Comparison of ENCODE assay signal across 11 cellular contexts in the genomic region with DNA sequence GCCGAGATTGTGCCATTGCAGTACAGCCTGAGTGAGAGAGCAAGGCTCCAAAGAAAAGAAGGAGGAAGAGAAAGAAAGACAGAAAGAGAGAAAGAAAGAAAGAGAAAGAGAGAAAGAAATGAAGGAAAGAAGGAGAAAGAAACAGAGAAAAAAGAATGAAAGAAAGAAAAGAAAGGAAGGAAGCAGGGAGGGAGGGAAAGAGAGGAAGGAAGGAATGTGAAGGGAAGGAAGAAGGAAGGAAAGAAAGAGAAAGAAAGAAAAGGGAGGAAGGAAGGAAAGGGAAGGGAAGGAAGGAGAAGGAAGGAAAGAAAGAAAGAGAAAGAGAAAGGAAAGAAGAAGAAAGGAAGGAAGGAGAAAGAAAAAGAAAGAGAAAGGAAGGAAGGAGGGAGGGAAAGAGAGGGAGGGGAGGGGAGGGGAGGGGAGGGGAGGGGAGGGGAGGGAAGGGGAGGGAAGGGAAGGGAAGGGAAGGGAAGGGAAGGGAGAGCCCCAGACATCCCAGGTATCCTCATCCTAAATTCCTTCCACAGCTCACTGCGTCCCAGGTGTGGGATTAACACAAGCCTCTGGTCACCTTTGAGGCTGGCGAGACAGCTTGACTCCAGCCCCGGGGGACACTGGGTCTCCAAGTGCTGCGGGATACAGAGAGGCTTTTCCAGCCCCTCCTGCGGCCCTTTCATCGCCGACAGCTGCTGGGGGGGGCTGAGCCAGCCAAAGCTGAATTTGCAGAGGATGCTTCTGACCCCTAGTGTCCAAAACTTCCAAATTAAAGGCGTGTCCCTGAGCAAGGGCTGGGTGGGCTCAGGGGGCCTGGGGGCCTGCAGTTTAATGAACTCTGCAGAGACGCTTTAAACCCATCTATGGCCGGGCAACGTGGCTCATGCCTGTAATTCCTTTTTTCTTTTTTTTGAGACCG. TPM values are rescaled to one million over a fixed set of nuclear protein-coding genes. Genes with fewer than 3 reads are reported as not detected.
DNase-seq lines count a peak whose midpoint lies in the region; ATAC-seq lines count a peak whose summit lies in the region.
"Had no signal": no experiment of that assay in that cellular context is flagged by ENCODE, and none has a peak within 500 bp of the region (broad histone marks: within the 10 kb centered on the region; RNA-seq: fewer than 3 reads in every experiment).

No MANE protein-coding gene starts in this region.

- POLR2A ChIA-PET in activated naive CD8-positive, alpha-beta T cell treated with anti-CD3 and anti-CD28 coated beads, Interleukin-2, amount 10 ng/mL, durations not matched to agents 7 days and 5 days (lab: Charles Lee) = no interaction called here

- peak overlapping the region; percentile 49 for H3K27ac Mint-ChIP-seq in activated naive CD4-positive, alpha-beta T cell treated with anti-CD3 and anti-CD28 coated beads, Interleukin-2, amount 10 ng/mL, durations not matched to agents 7 days and 5 days
- H3K27ac Mint-ChIP-seq in activated naive CD4-positive, alpha-beta T cell treated with anti-CD3 and anti-CD28 coated beads, Interleukin-2, amount 50 U/mL, for 72 hours = no peak overlapping the region
- H3K27ac Mint-ChIP-seq in activated naive CD8-positive, alpha-beta T cell treated with anti-CD3 and anti-CD28 coated beads, Interleukin-2, amount 10 ng/mL, durations not matched to agents 7 days and 5 days = no peak overlapping the region
- H3K27ac Mint-ChIP-seq in stimulated activated memory B cell treated with anti-CD40 and anti-IgM and Interleukin-4, amounts not matched to agents 10 μg/mL and 1 μg/mL and 100 μg/mL, for 72 hours = peak overlapping the region; percentile 38

- peaks cover 42% of the 10 kb centered on the region for H3K4me1 Mint-ChIP-seq in activated naive CD4-positive, alpha-beta T cell treated with anti-CD3 and anti-CD28 coated beads, Interleukin-2, amount 10 ng/mL, durations not matched to agents 7 days and 5 days
- peaks cover 20% of the 10 kb centered on the region for H3K4me1 Mint-ChIP-seq in activated naive CD8-positive, alpha-beta T cell treated with anti-CD3 and anti-CD28 coated beads, Interleukin-2, amount 10 ng/mL, durations not matched to agents 7 days and 5 days
- peaks cover 27% of the 10 kb centered on the region for H3K4me1 Mint-ChIP-seq in stimulated activated memory B cell treated with anti-CD40 and anti-IgM and Interleukin-4, amounts not matched to agents 10 μg/mL and 1 μg/mL and 100 μg/mL, for 72 hours

- CTCF ChIA-PET in activated naive CD4-positive, alpha-beta T cell treated with anti-CD3 and anti-CD28 coated beads, Interleukin-2, amount 10 ng/mL, durations not matched to agents 7 days and 5 days (lab: Charles Lee) = no interaction called here

- DNase-seq in activated naive CD4-positive, alpha-beta T cell treated with anti-CD3 and anti-CD28 coated beads, Interleukin-2, amount 10 ng/mL, durations not matched to agents 7 days and 5 days = peak; percentile 38
- no peak for DNase-seq in activated naive CD4-positive, alpha-beta T cell treated with anti-CD3 and anti-CD28 coated beads, Interleukin-2, amount 50 U/mL, for 72 hours (ENCODE audit: low spot score in 2 of 2)
- DNase-seq in KG1 (lab: John Stamatoyannopoulos, UW) (peak; percentile 26), NCI-H2081 treated with DMSO at 0.1 percent for 48 hours (lab: John Stamatoyannopoulos, UW) (no peak), DMS153 treated with DMSO at 0.1 percent for 48 hours (lab: John Stamatoyannopoulos, UW; ENCODE audit: unreplicated experiment) (no peak)
- DNase-seq in activated naive CD8-positive, alpha-beta T cell treated with anti-CD3 and anti-CD28 coated beads, Interleukin-2, amount 10 ng/mL, durations not matched to agents 7 days and 5 days = no peak
- DNase-seq: DMS153, NCI-H187, SW 1271 had no signal

- H3K27me3 Mint-ChIP-seq in activated naive CD4-positive, alpha-beta T cell treated with anti-CD3 and anti-CD28 coated beads, Interleukin-2, amount 10 ng/mL, durations not matched to agents 7 days and 5 days = peaks cover 6% of the 10 kb centered on the region
- peaks cover 3% of the 10 kb centered on the region for H3K27me3 Mint-ChIP-seq in activated naive CD8-positive, alpha-beta T cell treated with anti-CD3 and anti-CD28 coated beads, Interleukin-2, amount 10 ng/mL, durations not matched to agents 7 days and 5 days
- H3K27me3 Mint-ChIP-seq in stimulated activated memory B cell treated with anti-CD40 and anti-IgM and Interleukin-4, amounts not matched to agents 10 μg/mL and 1 μg/mL and 100 μg/mL, for 72 hours = peaks cover 45% of the 10 kb centered on the region

- peaks cover 1% of the 10 kb centered on the region for H3K36me3 Mint-ChIP-seq in activated naive CD4-positive, alpha-beta T cell treated with anti-CD3 and anti-CD28 coated beads, Interleukin-2, amount 10 ng/mL, durations not matched to agents 7 days and 5 days
- no peaks in the 10 kb centered on the region for H3K36me3 Mint-ChIP-seq in activated naive CD4-positive, alpha-beta T cell treated with anti-CD3 and anti-CD28 coated beads, Interleukin-2, amount 50 U/mL, for 72 hours
- no peaks in the 10 kb centered on the region for H3K36me3 Mint-ChIP-seq in activated naive CD8-positive, alpha-beta T cell treated with anti-CD3 and anti-CD28 coated beads, Interleukin-2, amount 10 ng/mL, durations not matched to agents 7 days and 5 days
- H3K36me3 Mint-ChIP-seq in stimulated activated memory B cell treated with anti-CD40 and anti-IgM and Interleukin-4, amounts not matched to agents 10 μg/mL and 1 μg/mL and 100 μg/mL, for 72 hours = peaks cover 5% of the 10 kb centered on the region

- H3K9me3 Mint-ChIP-seq in activated naive CD4-positive, alpha-beta T cell treated with anti-CD3 and anti-CD28 coated beads, Interleukin-2, amount 10 ng/mL, durations not matched to agents 7 days and 5 days = no peaks in the 10 kb centered on the region
- H3K9me3 Mint-ChIP-seq in activated naive CD4-positive, alpha-beta T cell treated with anti-CD3 and anti-CD28 coated beads, Interleukin-2, amount 50 U/mL, for 72 hours = no peaks in the 10 kb centered on the region
- no peaks in the 10 kb centered on the region for H3K9me3 Mint-ChIP-seq in activated naive CD8-positive, alpha-beta T cell treated with anti-CD3 and anti-CD28 coated beads, Interleukin-2, amount 10 ng/mL, durations not matched to agents 7 days and 5 days
- no peaks in the 10 kb centered on the region for H3K9me3 Mint-ChIP-seq in stimulated activated memory B cell treated with anti-CD40 and anti-IgM and Interleukin-4, amounts not matched to agents 10 μg/mL and 1 μg/mL and 100 μg/mL, for 72 hours

- ATAC-seq in activated naive CD4-positive, alpha-beta T cell treated with anti-CD3 and anti-CD28 coated beads, Interleukin-2, amount 50 U/mL, for 72 hours = no peak
- no peak for ATAC-seq in activated naive CD8-positive, alpha-beta T cell treated with anti-CD3 and anti-CD28 coated beads, Interleukin-2, amount 10 ng/mL, durations not matched to agents 7 days and 5 days (ENCODE audit: low read depth)
- ATAC-seq in stimulated activated memory B cell treated with anti-CD40 and anti-IgM and Interleukin-4, amounts not matched to agents 10 μg/mL and 1 μg/mL and 100 μg/mL, for 72 hours = no peak
- ATAC-seq in GM18519 (IDR thresholded peaks at IDR 0.05; ENCODE audit: low FRiP score, unreplicated experiment) = no peak

- no peak overlapping the region for H3K4me3 Mint-ChIP-seq in activated naive CD4-positive, alpha-beta T cell treated with anti-CD3 and anti-CD28 coated beads, Interleukin-2, amount 10 ng/mL, durations not matched to agents 7 days and 5 days
- peak overlapping the region; percentile 44 for H3K4me3 Mint-ChIP-seq in activated naive CD8-positive, alpha-beta T cell treated with anti-CD3 and anti-CD28 coated beads, Interleukin-2, amount 10 ng/mL, durations not matched to agents 7 days and 5 days
- no peak overlapping the region for H3K4me3 Mint-ChIP-seq in stimulated activated memory B cell treated with anti-CD40 and anti-IgM and Interleukin-4, amounts not matched to agents 10 μg/mL and 1 μg/mL and 100 μg/mL, for 72 hours

RNA-seq across cellular contexts. Expression of gene CSF2RA, which starts 24.2 kb away (rescaled TPM):
- total RNA-seq in activated naive CD4-positive, alpha-beta T cell treated with anti-CD3 and anti-CD28 coated beads, Interleukin-2, amount 50 U/mL, for 72 hours = under 1 TPM; 0.18 to 0.50 TPM
- 1 to 10 TPM in 1 of 2 experiments, under 1 TPM in 1; 0.55 to 1.0 TPM for total RNA-seq in activated naive CD8-positive, alpha-beta T cell treated with anti-CD3 and anti-CD28 coated beads, Interleukin-2, amount 10 ng/mL, durations not matched to agents 7 days and 5 days

RNA-seq across cellular contexts. Expression of gene CRLF2, which starts 32.0 kb away (rescaled TPM):
- total RNA-seq in activated naive CD4-positive, alpha-beta T cell treated with anti-CD3 and anti-CD28 coated beads, Interleukin-2, amount 50 U/mL, for 72 hours = 1 to 10 TPM; 1.3 to 1.6 TPM
- total RNA-seq in activated naive CD8-positive, alpha-beta T cell treated with anti-CD3 and anti-CD28 coated beads, Interleukin-2, amount 10 ng/mL, durations not matched to agents 7 days and 5 days = 1 to 10 TPM in 1 of 2 experiments, under 1 TPM in 1; 0.71 to 1.5 TPM

Comparison
In these comparisons a context has a peak if more than half of its experiments do, and no peak if none do; other contexts are left out.
1. DNase-seq: peak in activated naive CD4-positive, alpha-beta T cell treated with anti-CD3 and anti-CD28 coated beads, Interleukin-2, amount 10 ng/mL, durations not matched to agents 7 days and 5 days (single experiment) and KG1 (single experiment); none in activated naive CD4-positive, alpha-beta T cell treated with anti-CD3 and anti-CD28 coated beads, Interleukin-2, amount 50 U/mL, for 72 hours (0 of 2), activated naive CD8-positive, alpha-beta T cell treated with anti-CD3 and anti-CD28 coated beads, Interleukin-2, amount 10 ng/mL, durations not matched to agents 7 days and 5 days (single experiment), NCI-H2081 treated with DMSO at 0.1 percent for 48 hours (single experiment) and DMS153 treated with DMSO at 0.1 percent for 48 hours (single experiment).
2. H3K27ac Mint-ChIP-seq: peak in activated naive CD4-positive, alpha-beta T cell treated with anti-CD3 and anti-CD28 coated beads, Interleukin-2, amount 10 ng/mL, durations not matched to agents 7 days and 5 days (single experiment) and stimulated activated memory B cell treated with anti-CD40 and anti-IgM and Interleukin-4, amounts not matched to agents 10 μg/mL and 1 μg/mL and 100 μg/mL, for 72 hours (single experiment); none in activated naive CD4-positive, alpha-beta T cell treated with anti-CD3 and anti-CD28 coated beads, Interleukin-2, amount 50 U/mL, for 72 hours (0 of 2) and activated naive CD8-positive, alpha-beta T cell treated with anti-CD3 and anti-CD28 coated beads, Interleukin-2, amount 10 ng/mL, durations not matched to agents 7 days and 5 days (single experiment).